8 cellular contexts compared by ENCODE assay signal in the genomic region with DNA sequence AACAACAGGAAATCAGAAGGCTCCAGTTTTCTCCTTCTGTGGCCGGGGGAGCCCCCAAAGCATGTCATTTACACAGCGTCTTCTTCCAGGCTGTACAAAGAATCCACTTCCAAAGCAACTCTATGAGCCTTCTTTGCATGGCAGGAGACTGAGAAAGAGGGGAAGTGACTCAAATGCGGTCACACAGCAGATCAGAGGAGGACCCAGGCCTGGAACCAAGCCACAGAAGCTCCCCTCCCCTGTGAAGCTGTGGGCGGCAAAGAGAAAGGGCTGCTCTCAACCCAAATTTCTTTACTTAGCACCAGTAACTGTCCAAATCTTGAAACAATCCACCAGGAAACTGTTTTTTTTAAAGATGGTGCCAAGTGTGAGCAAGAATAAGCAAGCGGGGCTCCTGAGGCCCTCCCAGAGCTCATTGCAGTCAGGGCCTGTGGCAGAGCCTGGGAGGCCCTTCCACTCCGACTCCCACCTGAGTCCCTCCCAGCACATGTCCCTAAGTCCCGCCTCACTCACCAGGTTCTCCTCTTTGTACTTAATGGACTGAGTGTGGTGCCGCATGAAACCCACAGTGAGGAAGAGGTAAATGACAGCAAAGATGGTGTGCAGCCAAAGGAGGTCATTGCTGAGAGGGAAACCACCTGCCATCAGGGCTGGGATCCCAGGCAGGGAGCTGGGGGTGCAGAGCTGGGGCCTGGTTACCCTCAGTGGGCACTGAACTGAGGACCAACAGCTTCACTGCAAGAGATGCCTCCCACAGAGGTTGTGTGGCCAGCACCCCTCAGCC. TPM values are rescaled to one million over a fixed set of nuclear protein-coding genes. Genes with fewer than 3 reads are reported as not detected.
DNase-seq lines count a peak whose midpoint lies in the region; ATAC-seq and TF ChIP-seq lines count a peak whose summit lies in the region.

No MANE protein-coding gene starts in this region.

- H3K27ac ChIP-seq in ascending aorta: peak overlapping the region; percentile 12 to 39

- peak; percentile 74 for DNase-seq in activated gamma-delta T cell treated with Interleukin-2 at 50 U/mL for 16 hours
- no peak for DNase-seq in activated gamma-delta T cell (lab: John Stamatoyannopoulos, UW)
- DNase-seq in T-helper 2 cell: peak in 4 of 5 experiments; percentile 55 to 76 (median 66)
- DNase-seq in ascending aorta (ENCODE audit: low spot score in 2 of 2): no peak
- peak; percentile 85 for DNase-seq in stimulated activated CD4-positive, alpha-beta T cell treated with anti-CD3 and anti-CD28 coated beads, Interleukin-15, amount 100 ng/mL, for 24 hours
- DNase-seq in NCI-H524 (lab: John Stamatoyannopoulos, UW): no peak
- DNase-seq in Right ventricle myocardium inferior (ENCODE audit: missing footprints): no peak
- DNase-seq in posterior vena cava (ENCODE audit: low spot score): no peak

- H3K4me1 ChIP-seq in ascending aorta: peaks cover 0 to 3% of the 10 kb centered on the region in 2 donors

- peaks cover 53 to 84% of the 10 kb centered on the region in 2 donors for H3K36me3 ChIP-seq in ascending aorta

- TF ChIP-seq CTCF in ascending aorta (IDR thresholded peaks at IDR 0.05): no peak

- intact Hi-C loops in ascending aorta (cut with DNase I): no loop called here
- intact Hi-C loops in Right ventricle myocardium inferior (cut with DNase I): no loop called here
- intact Hi-C loops in posterior vena cava (cut with DNase I): no loop called here

- no peak for ATAC-seq in Right ventricle myocardium inferior

- no peaks in the 10 kb centered on the region for H3K27me3 ChIP-seq in ascending aorta

- H3K4me3 ChIP-seq in ascending aorta: no peak overlapping the region

- H3K9me3 ChIP-seq in ascending aorta: no peaks in the 10 kb centered on the region

RNA-seq across cellular contexts. Expression of gene TMEM63A, which starts 15.9 kb away (rescaled TPM):
- total RNA-seq in ascending aorta (41.3 TPM), Right ventricle myocardium inferior (30.6 TPM), posterior vena cava (10 to 100 TPM; 58.7 to 65.0 TPM)

RNA-seq across cellular contexts. Expression of gene LEFTY1, which starts 22.7 kb away (rescaled TPM):
- total RNA-seq in ascending aorta: not detected
- total RNA-seq in Right ventricle myocardium inferior: not detected
- under 1 TPM; 0.28 to 0.38 TPM for total RNA-seq in posterior vena cava

RNA-seq across cellular contexts. Expression of gene EPHX1, which starts 56.3 kb away (rescaled TPM):
- total RNA-seq in ascending aorta: 127 TPM
- total RNA-seq in Right ventricle myocardium inferior: 76.0 TPM
- total RNA-seq in posterior vena cava: 100 to 1,000 TPM in 1 of 2 donors, 10 to 100 TPM in 1; 58.9 to 113 TPM

RNA-seq across cellular contexts. Expression of gene PYCR2, which starts 57.8 kb away (rescaled TPM):
- total RNA-seq in ascending aorta (126 TPM), Right ventricle myocardium inferior (58.6 TPM), posterior vena cava (10 to 100 TPM; 41.7 to 45.9 TPM)

Comparison
In these comparisons a context has a peak if more than half of its experiments do, and no peak if none do; other contexts are left out.
1. DNase-seq: peak in activated gamma-delta T cell treated with Interleukin-2 at 50 U/mL for 16 hours (single experiment), T-helper 2 cell (4 of 5) and stimulated activated CD4-positive, alpha-beta T cell treated with anti-CD3 and anti-CD28 coated beads, Interleukin-15, amount 100 ng/mL, for 24 hours (single experiment); none in activated gamma-delta T cell (single experiment), ascending aorta (0 of 2), NCI-H524 (0 of 2), Right ventricle myocardium inferior (single experiment) and posterior vena cava (single experiment).